In genomic region chr2:241123816-241124536, GRCh38 we compare ENCODE assay signal across 9 cellular contexts. TPM values are rescaled to one million over a fixed set of nuclear protein-coding genes. Genes with fewer than 3 reads are reported as not detected.
DNase-seq lines count a peak whose midpoint lies in the region; ATAC-seq, FAIRE-seq and TF ChIP-seq lines count a peak whose summit lies in the region.
"Had no signal": no experiment of that assay in that cellular context is flagged by ENCODE, and none has a peak within 500 bp of the region (broad histone marks: within the 10 kb centered on the region; RNA-seq: fewer than 3 reads in every experiment).

No MANE protein-coding gene starts in this region.

- BruUV-seq in GM12878 (replicated peaks; lab: Mats Ljungman, UMichigan), result no TSS peak

- no peak for TF ChIP-seq RAD21 in GM12878 (IDR thresholded peaks at IDR 0.05; ENCODE audit: insufficient read depth, low read depth, low read length)

- H3K4me3 ChIP-seq in Peyer's patch, result no peak overlapping the region
- no peak overlapping the region for H3K4me3 ChIP-seq in GM12878
- H3K4me3 ChIP-seq in naive thymus-derived CD4-positive, alpha-beta T cell (ENCODE audit: low read length), result no peak overlapping the region
- no peak overlapping the region for H3K4me3 ChIP-seq in H7 (ENCODE audit: insufficient read depth, low read depth, low read length)

- CTCF ChIA-PET in CD4-positive, alpha-beta T cell (lab: Charles Lee), result no interaction called here
- CTCF ChIA-PET in GM12878 (lab: Yijun Ruan, JAX), result interaction anchor here (1.4 to 2.1 kb wide), 2 partner anchors 13 to 26 kb away, joined by 5 to 10 read pairs; partner anchors contain the start of gene PASK
- CTCF ChIA-PET in naive thymus-derived CD4-positive, alpha-beta T cell (lab: Charles Lee), result interaction anchor here (0.6 to 0.9 kb wide), 2 partner anchors 22 to 349 kb away, joined by 3 to 5 read pairs; partner anchors contain the start of gene MTERF4

- peaks cover 0 to 4% (median 0%) of the 10 kb centered on the region in 4 donors for H3K4me1 ChIP-seq in Peyer's patch
- peaks cover 35% of the 10 kb centered on the region for H3K4me1 ChIP-seq in GM12878 (ENCODE audit: control insufficient read depth, insufficient read depth, low read length)
- H3K4me1 ChIP-seq in naive thymus-derived CD4-positive, alpha-beta T cell (ENCODE audit: control insufficient read depth in 2 of 2, insufficient read depth in 2 of 2, low read length in 2 of 2), result peaks cover 0 to 11% of the 10 kb centered on the region in 2 donors

- no peak for FAIRE-seq in GM12878 (lab: Jason Lieb, UNC)

- peaks cover 23% of the 10 kb centered on the region for H3K4me1 Mint-ChIP-seq in CD4-positive, alpha-beta T cell (ENCODE audit: low read depth)
- peaks cover 0 to 34% (median 11%) of the 10 kb centered on the region in 7 donors for H3K4me1 Mint-ChIP-seq in naive thymus-derived CD4-positive, alpha-beta T cell
- H3K4me1 Mint-ChIP-seq in progenitor cell of endocrine pancreas (ENCODE audit: low read depth), result no peaks in the 10 kb centered on the region

- TF ChIP-seq POLR2A in Peyer's patch (IDR thresholded peaks at IDR 0.05) (no peak), GM12878 (IDR thresholded peaks at IDR 0.05; ENCODE audit: low read depth, low read length) (no peak)

- peak overlapping the region; percentile 79 for H3K27ac Mint-ChIP-seq in CD4-positive, alpha-beta T cell
- peak overlapping the region in 3 of 9 donors; percentile 17 to 42 (median 20) for H3K27ac Mint-ChIP-seq in naive thymus-derived CD4-positive, alpha-beta T cell
- H3K27ac Mint-ChIP-seq in progenitor cell of endocrine pancreas, result no peak overlapping the region

- H3K4me2 ChIP-seq in GM12878 (ENCODE audit: control insufficient read depth, insufficient read depth), result peak overlapping the region; percentile 41; the same call in 1 of the 2 replicates

- no peaks in the 10 kb centered on the region for H3K27me3 Mint-ChIP-seq in CD4-positive, alpha-beta T cell
- no peaks in the 10 kb centered on the region for H3K27me3 Mint-ChIP-seq in naive thymus-derived CD4-positive, alpha-beta T cell
- H3K27me3 Mint-ChIP-seq in progenitor cell of endocrine pancreas, result no peaks in the 10 kb centered on the region

- in situ Hi-C loops in GM12878 (cut with MboI), result no loop called here

- peak in 8 of 10 experiments; percentile 32 to 63 (median 48) for DNase-seq in CD4-positive, alpha-beta T cell
- peak in 2 of 3 donors; percentile 51 to 52 for DNase-seq in Peyer's patch
- no peak for DNase-seq in GM12878 (ENCODE audit: low read depth, low spot score)
- DNase-seq in naive thymus-derived CD4-positive, alpha-beta T cell, result no peak
- no peak for DNase-seq in Kasumi-1 (lab: John Stamatoyannopoulos, UW)
- no peak for DNase-seq in H4 (ENCODE audit: low spot score)
- no peak for DNase-seq in H7
- no peak for DNase-seq in progenitor cell of endocrine pancreas (ENCODE audit: low spot score, unreplicated experiment)
- DNase-seq: NCI-H1092 treated with DMSO at 0.1 percent for 48 hours had no signal

- H3K4me3 Mint-ChIP-seq in CD4-positive, alpha-beta T cell, result peak overlapping the region; percentile 30
- H3K4me3 Mint-ChIP-seq in naive thymus-derived CD4-positive, alpha-beta T cell, result peak overlapping the region in 1 of 10 donors; percentile 25
- H3K4me3 Mint-ChIP-seq in progenitor cell of endocrine pancreas (ENCODE audit: low read depth), result no peak overlapping the region

- H3K36me3 Mint-ChIP-seq in CD4-positive, alpha-beta T cell (ENCODE audit: low read depth), result peaks cover 30% of the 10 kb centered on the region
- peaks cover 4 to 32% (median 19%) of the 10 kb centered on the region in 5 donors for H3K36me3 Mint-ChIP-seq in naive thymus-derived CD4-positive, alpha-beta T cell
- peaks cover 11% of the 10 kb centered on the region for H3K36me3 Mint-ChIP-seq in progenitor cell of endocrine pancreas (ENCODE audit: insufficient read depth)

- H3K9me3 ChIP-seq in CD4-positive, alpha-beta T cell (ENCODE audit: control insufficient read depth, low read length), result no peaks in the 10 kb centered on the region
- H3K9me3 ChIP-seq in Peyer's patch (no peaks in the 10 kb centered on the region), GM12878 (replicated peaks; ENCODE audit: control insufficient read depth, insufficient read depth, low read length) (peaks cover 3% of the 10 kb centered on the region)
- no peaks in the 10 kb centered on the region for H3K9me3 ChIP-seq in naive thymus-derived CD4-positive, alpha-beta T cell (ENCODE audit: control insufficient read depth in 2 of 3, low read length in 3 of 3)

- H3K9me3 Mint-ChIP-seq in CD4-positive, alpha-beta T cell, result peaks cover 2% of the 10 kb centered on the region
- no peaks in the 10 kb centered on the region for H3K9me3 Mint-ChIP-seq in naive thymus-derived CD4-positive, alpha-beta T cell
- H3K9me3 Mint-ChIP-seq in progenitor cell of endocrine pancreas (ENCODE audit: low read depth), result no peaks in the 10 kb centered on the region

- SMC1A ChIA-PET in GM12878 (lab: Charles Lee; ENCODE audit: uncharacterized antibody, unreplicated experiment), result interaction anchor here (0.5 to 5.4 kb wide), 3 partner anchors 11 to 664 kb away, joined by 3 to 48 read pairs (median 3); no protein-coding TSS in a partner anchor

- TF ChIP-seq EP300 in GM12878 (IDR thresholded peaks at IDR 0.05; ENCODE audit: borderline replicate concordance in 1 of 2, control insufficient read depth in 1 of 2, low read depth in 2 of 2, low read length in 2 of 2), result no peak

- no peaks in the 10 kb centered on the region for H4K20me1 ChIP-seq in GM12878 (ENCODE audit: control insufficient read depth, insufficient read depth)

- no peak overlapping the region for H3K27ac ChIP-seq in CD4-positive, alpha-beta T cell (ENCODE audit: low read depth, low read length)
- H3K27ac ChIP-seq in Peyer's patch, result no peak overlapping the region
- H3K27ac ChIP-seq in GM12878 (ENCODE audit: control insufficient read depth, insufficient read depth), result no peak overlapping the region
- H3K27ac ChIP-seq in naive thymus-derived CD4-positive, alpha-beta T cell (ENCODE audit: low read depth, low read length), result no peak overlapping the region

- ATAC-seq in CD4-positive, alpha-beta T cell (ENCODE audit: poor library complexity), result peak; percentile 95
- ATAC-seq in GM12878, result no peak
- peak; percentile 65 for ATAC-seq in naive thymus-derived CD4-positive, alpha-beta T cell

- 88% methylated on average over 16 of the region's 16 CpGs for WGBS in GM12878 (ENCODE audit: insufficient coverage, insufficient replicate concordance, low lambda C conversion rate, missing lambda C conversion rate)

- H3K79me2 ChIP-seq in GM12878 (ENCODE audit: control insufficient read depth, insufficient read depth, low read length), result peaks cover 31% of the 10 kb centered on the region

- H3K27me3 ChIP-seq in CD4-positive, alpha-beta T cell (ENCODE audit: control insufficient read depth, insufficient read depth, low read length), result no peaks in the 10 kb centered on the region
- no peaks in the 10 kb centered on the region for H3K27me3 ChIP-seq in Peyer's patch
- H3K27me3 ChIP-seq in GM12878 (replicated peaks in 1 of 2; ENCODE audit: control insufficient read depth in 2 of 2, insufficient read depth in 2 of 2, low read length in 1 of 2), result no peaks in the 10 kb centered on the region
- no peaks in the 10 kb centered on the region for H3K27me3 ChIP-seq in naive thymus-derived CD4-positive, alpha-beta T cell (ENCODE audit: control insufficient read depth in 2 of 2, insufficient read depth in 2 of 2, low read length in 2 of 2)
- no peaks in the 10 kb centered on the region for H3K27me3 ChIP-seq in H7 (ENCODE audit: control insufficient read depth, insufficient read depth, low read length)

- no peak overlapping the region for H2AFZ ChIP-seq in GM12878 (ENCODE audit: control insufficient read depth, low read depth, low read length)

- H3K9ac ChIP-seq in GM12878 (ENCODE audit: control insufficient read depth, insufficient read depth, low read length), result no peak overlapping the region

- intact Hi-C loops in CD4-positive, alpha-beta T cell (cut with DNase I, micrococcal nuclease), result no loop called here
- intact Hi-C loops in GM12878 (cut with micrococcal nuclease; ENCODE audit: unreplicated experiment), result no loop called here
- intact Hi-C loops in naive thymus-derived CD4-positive, alpha-beta T cell (cut with micrococcal nuclease), result no loop called here

- TF ChIP-seq CTCF in CD4-positive, alpha-beta T cell (IDR thresholded peaks at IDR 0.05), result no peak
- TF ChIP-seq CTCF in Peyer's patch (IDR thresholded peaks at IDR 0.05), result no peak
- no peak for TF ChIP-seq CTCF in GM12878 (IDR thresholded peaks at IDR 0.05 in 2 of 3, conservative IDR thresholded peaks at IDR 0.05 in 1 of 3; ENCODE audit: control insufficient read depth in 2 of 3, extremely low read depth in 1 of 3, insufficient read depth in 1 of 3, low read depth in 3 of 3, low read length in 3 of 3)
- TF ChIP-seq CTCF in progenitor cell of endocrine pancreas (IDR thresholded peaks at IDR 0.05; ENCODE audit: unreplicated experiment), result no peak

- H3K36me3 ChIP-seq in Peyer's patch (no peaks in the 10 kb centered on the region), GM12878 (ENCODE audit: control insufficient read depth in 2 of 2, insufficient read depth in 2 of 2, low read length in 1 of 2) (peaks cover 12 to 16% of the 10 kb centered on the region in 2 experiments; a peak in 3 of 4 replicates), H7 (replicated peaks; ENCODE audit: control insufficient read depth, insufficient read depth, low read length) (peaks cover 11% of the 10 kb centered on the region)
- H3K36me3 ChIP-seq in naive thymus-derived CD4-positive, alpha-beta T cell (ENCODE audit: control insufficient read depth in 2 of 3, insufficient read depth in 3 of 3, low read length in 3 of 3), result peaks cover 0 to 29% (median 0%) of the 10 kb centered on the region in 3 experiments

- RAD21 ChIA-PET in GM12878 (lab: Charles Lee; ENCODE audit: unreplicated experiment), result interaction anchor here (1.1 to 2.3 kb wide), 4 partner anchors 12 to 45 kb away, joined by 3 to 11 read pairs (median 4); partner anchors contain the start of gene MTERF4

- POLR2A ChIA-PET in CD4-positive, alpha-beta T cell (lab: Charles Lee), result interaction anchor here (0.7 to 2.0 kb wide), 5 partner anchors 12 to 31 kb away, joined by 3 to 9 read pairs (median 7); partner anchors contain the start of gene PASK
- POLR2A ChIA-PET in GM12878 (lab: Charles Lee), result interaction anchor here (0.5 to 4.3 kb wide), 6 partner anchors 8 to 640 kb away, joined by 3 to 35 read pairs (median 5); partner anchors contain the start of gene MTERF4
- POLR2A ChIA-PET in naive thymus-derived CD4-positive, alpha-beta T cell (lab: Charles Lee), result interaction anchor here (0.8 to 1.4 kb wide), 3 partner anchors 14 to 127 kb away, joined by 3 to 4 read pairs (median 4); no protein-coding TSS in a partner anchor

RNA-seq across cellular contexts. Expression of gene MTERF4, which starts 21.9 kb away (rescaled TPM):
- 10 to 100 TPM; 84.0 to 87.5 TPM for total RNA-seq in CD4-positive, alpha-beta T cell
- total RNA-seq in Peyer's patch (10 to 100 TPM; 28.9 to 55.4 (median 47.9) TPM), GM12878 (2014; rRNA removed) (35.5 and 37.5 TPM in 2 replicates), GM12878 (2014; rRNA removed; fragmentation: Illumina TruSeq; extraction: Trizol) (52.0 and 56.3 TPM in 2 replicates), GM12878 (2021) (35.2 and 38.7 TPM in 2 replicates), progenitor cell of endocrine pancreas (57.2 and 63.0 TPM in 2 replicates)
- 339 and 407 TPM in 2 replicates for total RNA-seq in GM12878 (2013; cell fraction: nucleolus; rRNA removed)
- polyA plus RNA-seq in GM12878 (2011; ENCODE audit: low read depth), result 67.1 TPM
- polyA plus RNA-seq in GM12878 (2011; rRNA removed) (63.6 and 66.4 TPM in 2 replicates), GM12878 (2014; fragmentation: Illumina TruSeq; extraction: Trizol) (69.1 and 85.4 TPM in 2 replicates), GM12878 (2014; fragmentation: Nextera tagmentation; extraction: Ambion mirVana) (10 to 100 TPM; 36.7 to 45.0 TPM), GM12878 (2014; rRNA removed) (66.8 and 68.2 TPM in 2 replicates), GM12878 (2016; fragmentation: Nextera tagmentation; extraction: Ambion mirVana) (10 to 100 TPM; 44.7 to 46.0 TPM)
- polyA plus RNA-seq in GM12878 (2011; cell fraction: cytosol; rRNA removed), result 46.3 and 47.5 TPM in 2 replicates
- 145 and 152 TPM in 2 replicates for polyA plus RNA-seq in GM12878 (2011; cell fraction: nucleus; rRNA removed)
- polyA plus RNA-seq in GM12878 (2012), result 45.2 and 50.8 TPM in 2 replicates
- 73.9 and 87.6 TPM in 2 replicates for polyA minus RNA-seq in GM12878 (2011; rRNA and poly(A)+ RNA removed)
- polyA minus RNA-seq in GM12878 (2011; cell fraction: cytosol; rRNA and poly(A)+ RNA removed), result 16.7 and 18.6 TPM in 2 replicates
- 44.0 and 60.1 TPM in 2 replicates for polyA minus RNA-seq in GM12878 (2011; cell fraction: nucleus; rRNA and poly(A)+ RNA removed)
- 100 to 1,000 TPM in 2 of 5 experiments, 10 to 100 TPM in 3; 45.3 to 214 (median 91.8) TPM for total RNA-seq in naive thymus-derived CD4-positive, alpha-beta T cell
- 10 to 100 TPM; 73.1 to 82.3 TPM for polyA plus RNA-seq in naive thymus-derived CD4-positive, alpha-beta T cell
- 36.8 and 37.6 TPM in 2 replicates for total RNA-seq in H4 (2014; rRNA removed; shearing (Covaris generic))
- total RNA-seq in H7 (2014; rRNA removed; shearing (Covaris generic)), result 30.3 and 32.4 TPM in 2 replicates

RNA-seq across cellular contexts. Expression of gene PASK, which starts 25.3 kb away (rescaled TPM):
- 10 to 100 TPM; 78.0 to 87.9 TPM for total RNA-seq in CD4-positive, alpha-beta T cell
- 100 to 1,000 TPM in 1 of 4 donors, 10 to 100 TPM in 3; 12.1 to 790 (median 26.7) TPM for total RNA-seq in Peyer's patch
- 112 and 123 TPM in 2 replicates for total RNA-seq in GM12878 (2013; cell fraction: nucleolus; rRNA removed)
- total RNA-seq in GM12878 (2014; rRNA removed), result 32.6 and 35.2 TPM in 2 replicates
- 21.7 and 21.8 TPM in 2 replicates for total RNA-seq in GM12878 (2014; rRNA removed; fragmentation: Illumina TruSeq; extraction: Trizol)
- total RNA-seq in GM12878 (2021), result 49.6 and 54.9 TPM in 2 replicates
- polyA plus RNA-seq in GM12878 (2011; ENCODE audit: low read depth), result 19.5 TPM
- polyA plus RNA-seq in GM12878 (2011; rRNA removed), result 59.4 and 62.2 TPM in 2 replicates
- 52.5 and 56.3 TPM in 2 replicates for polyA plus RNA-seq in GM12878 (2011; cell fraction: cytosol; rRNA removed)
- 182 and 212 TPM in 2 replicates for polyA plus RNA-seq in GM12878 (2011; cell fraction: nucleus; rRNA removed)
- 36.3 and 39.3 TPM in 2 replicates for polyA plus RNA-seq in GM12878 (2012)
- polyA plus RNA-seq in GM12878 (2014; fragmentation: Illumina TruSeq; extraction: Trizol), result 24.3 and 29.5 TPM in 2 replicates
- polyA plus RNA-seq in GM12878 (2014; fragmentation: Nextera tagmentation; extraction: Ambion mirVana), result 10 to 100 TPM in 1 of 2 experiments, 1 to 10 TPM in 1; 9.6 to 10.8 TPM
- 36.7 and 42.0 TPM in 2 replicates for polyA plus RNA-seq in GM12878 (2014; rRNA removed)
- 10 to 100 TPM; 25.0 to 27.6 TPM for polyA plus RNA-seq in GM12878 (2016; fragmentation: Nextera tagmentation; extraction: Ambion mirVana)
- polyA minus RNA-seq in GM12878 (2011; rRNA and poly(A)+ RNA removed), result 40.8 and 57.0 TPM in 2 replicates
- 16.3 and 20.4 TPM in 2 replicates for polyA minus RNA-seq in GM12878 (2011; cell fraction: cytosol; rRNA and poly(A)+ RNA removed)
- 38.2 and 60.8 TPM in 2 replicates for polyA minus RNA-seq in GM12878 (2011; cell fraction: nucleus; rRNA and poly(A)+ RNA removed)
- 100 to 1,000 TPM in 3 of 5 experiments, 10 to 100 TPM in 2; 72.0 to 160 (median 127) TPM for total RNA-seq in naive thymus-derived CD4-positive, alpha-beta T cell
- polyA plus RNA-seq in naive thymus-derived CD4-positive, alpha-beta T cell, result 10 to 100 TPM; 15.0 to 25.3 TPM
- total RNA-seq in H4 (2014; rRNA removed; shearing (Covaris generic)), result 3.3 and 15.5 TPM in 2 replicates
- total RNA-seq in H7 (2014; rRNA removed; shearing (Covaris generic)), result 20.4 and 20.6 TPM in 2 replicates
- total RNA-seq in progenitor cell of endocrine pancreas, result 57.1 and 60.4 TPM in 2 replicates

RNA-seq across cellular contexts. Expression of gene PPP1R7, which starts 26.3 kb away (rescaled TPM):
- 10 to 100 TPM; 36.4 to 38.2 TPM for total RNA-seq in CD4-positive, alpha-beta T cell
- total RNA-seq in Peyer's patch (10 to 100 TPM; 13.2 to 44.0 (median 28.1) TPM), GM12878 (2014; rRNA removed) (78.5 and 88.0 TPM in 2 replicates), GM12878 (2014; rRNA removed; fragmentation: Illumina TruSeq; extraction: Trizol) (85.7 and 87.8 TPM in 2 replicates), GM12878 (2021) (76.9 and 84.3 TPM in 2 replicates), progenitor cell of endocrine pancreas (46.5 and 49.9 TPM in 2 replicates)
- total RNA-seq in GM12878 (2013; cell fraction: nucleolus; rRNA removed), result 33.8 and 144 TPM in 2 replicates
- polyA plus RNA-seq in GM12878 (2011; ENCODE audit: low read depth), result 64.8 TPM
- polyA plus RNA-seq in GM12878 (2011; rRNA removed) (123 and 157 TPM in 2 replicates), GM12878 (2014; fragmentation: Illumina TruSeq; extraction: Trizol) (146 and 167 TPM in 2 replicates), GM12878 (2014; fragmentation: Nextera tagmentation; extraction: Ambion mirVana) (10 to 100 TPM; 81.4 to 82.8 TPM), GM12878 (2014; rRNA removed) (91.5 and 99.6 TPM in 2 replicates), GM12878 (2016; fragmentation: Nextera tagmentation; extraction: Ambion mirVana) (100 to 1,000 TPM; 169 to 174 TPM)
- polyA plus RNA-seq in GM12878 (2011; cell fraction: cytosol; rRNA removed), result 52.0 and 59.3 TPM in 2 replicates
- polyA plus RNA-seq in GM12878 (2011; cell fraction: nucleus; rRNA removed), result 50.8 and 59.6 TPM in 2 replicates
- 86.5 and 102 TPM in 2 replicates for polyA plus RNA-seq in GM12878 (2012)
- 37.3 and 41.8 TPM in 2 replicates for polyA minus RNA-seq in GM12878 (2011; rRNA and poly(A)+ RNA removed)
- polyA minus RNA-seq in GM12878 (2011; cell fraction: cytosol; rRNA and poly(A)+ RNA removed), result 22.7 and 48.7 TPM in 2 replicates
- 19.1 and 32.2 TPM in 2 replicates for polyA minus RNA-seq in GM12878 (2011; cell fraction: nucleus; rRNA and poly(A)+ RNA removed)
- 100 to 1,000 TPM in 1 of 5 experiments, 10 to 100 TPM in 4; 39.2 to 105 (median 55.3) TPM for total RNA-seq in naive thymus-derived CD4-positive, alpha-beta T cell
- polyA plus RNA-seq in naive thymus-derived CD4-positive, alpha-beta T cell, result 100 to 1,000 TPM; 110 to 122 TPM
- 60.3 and 103 TPM in 2 replicates for total RNA-seq in H4 (2014; rRNA removed; shearing (Covaris generic))
- 32.1 and 36.9 TPM in 2 replicates for total RNA-seq in H7 (2014; rRNA removed; shearing (Covaris generic))

Comparison
In these comparisons a context has a peak if more than half of its experiments do, and no peak if none do; other contexts are left out.
1. DNase-seq: peak in CD4-positive, alpha-beta T cell (8 of 10) and Peyer's patch (2 of 3); none in GM12878 (single experiment), naive thymus-derived CD4-positive, alpha-beta T cell (0 of 9), Kasumi-1 (0 of 2), H4 (single experiment), H7 (single experiment) and progenitor cell of endocrine pancreas (single experiment).